ENCODE assay signal across 15 cellular contexts in genomic region chr13:114161028-114161556, GRCh38. TPM values are rescaled to one million over a fixed set of nuclear protein-coding genes. Genes with fewer than 3 reads are reported as not detected.
DNase-seq lines count a peak whose midpoint lies in the region; ATAC-seq, FAIRE-seq and TF ChIP-seq lines count a peak whose summit lies in the region.
"Had no signal": no experiment of that assay in that cellular context is flagged by ENCODE, and none has a peak within 500 bp of the region (broad histone marks: within the 10 kb centered on the region; RNA-seq: fewer than 3 reads in every experiment).

No MANE protein-coding gene starts in this region.

- H3K27ac ChIP-seq in right cardiac atrium (ENCODE audit: low read length) (no peak overlapping the region), PC-3 (ENCODE audit: low read length) (peak overlapping the region; percentile 50), kidney (ENCODE audit: low read depth in 2 of 2, low read length in 2 of 2) (no peak overlapping the region), testis (peak overlapping the region in 1 of 2 donors; percentile 34)
- H3K27ac ChIP-seq: cardiac muscle cell had no signal

- no TSS peak for BruUV-seq in PC-3 (replicated peaks; lab: Mats Ljungman, UMichigan)

- DNase-seq in cardiac septum (ENCODE audit: low spot score) (peak; percentile 55), right cardiac atrium (no peak), PC-3 (peak; percentile 60), kidney (peak; percentile 70), testis (peak; percentile 61), H4 (ENCODE audit: low spot score) (no peak)
- DNase-seq: activated CD4-positive, CD25-positive, alpha-beta regulatory T cell; activated CD8-positive, alpha-beta memory T cell treated with anti-CD3 and anti-CD28 coated beads, Interleukin-2, amount 50 U/mL, for 48 hours; mesenchymal stem cell; NCI-H510A; SHP77 treated with DMSO at 0.1 percent for 48 hours had no signal

- intact Hi-C loops in cardiac septum (cut with DNase I) (no loop called here), right cardiac atrium (cut with DNase I) (no loop called here), PC-3 (cut with micrococcal nuclease) (no loop called here), kidney (cut with DNase I) (no loop called here), testis (cut with DNase I; ENCODE audit: low total_unique reads) (no loop called here)

- no peaks in the 10 kb centered on the region for H3F3A ChIP-seq in PC-3 (ENCODE audit: low read length, unreplicated experiment)

- peaks cover 4% of the 10 kb centered on the region for H3K4me1 ChIP-seq in right cardiac atrium (ENCODE audit: control insufficient read depth, insufficient read depth, low read length)
- peaks cover 16% of the 10 kb centered on the region for H3K4me1 ChIP-seq in PC-3 (ENCODE audit: insufficient read depth, low read length)
- peaks cover 0 to 8% of the 10 kb centered on the region in 2 donors for H3K4me1 ChIP-seq in kidney (ENCODE audit: control insufficient read depth in 1 of 2, insufficient read depth in 1 of 2, low read depth in 1 of 2, low read length in 2 of 2)
- peaks cover 6% of the 10 kb centered on the region for H3K4me1 ChIP-seq in testis
- H3K4me1 ChIP-seq: adrenal gland had no signal

- 93% methylated on average over 47 of the region's 47 CpGs for WGBS in right cardiac atrium
- 72 to 84% methylated on average over 20 to 47 of the region's 47 CpGs for WGBS in testis, 2 donors

- H3K36me3 ChIP-seq in PC-3 (ENCODE audit: low read depth, low read length), result no peaks in the 10 kb centered on the region
- no peaks in the 10 kb centered on the region for H3K36me3 ChIP-seq in kidney (ENCODE audit: control insufficient read depth in 1 of 2, insufficient read depth in 2 of 2, low read length in 2 of 2)
- H3K36me3 ChIP-seq in testis (ENCODE audit: low read depth, missing control alignments), result no peaks in the 10 kb centered on the region
- H3K36me3 ChIP-seq: adrenal gland, cardiac muscle cell had no signal

- H3K9me3 ChIP-seq in right cardiac atrium (ENCODE audit: control insufficient read depth, low read length) (no peaks in the 10 kb centered on the region), PC-3 (ENCODE audit: low read length) (no peaks in the 10 kb centered on the region), kidney (ENCODE audit: control insufficient read depth in 1 of 2, low read length in 2 of 2) (no peaks in the 10 kb centered on the region), testis (no peaks in the 10 kb centered on the region)
- H3K9me3 ChIP-seq: adrenal gland had no signal

- POLR2A ChIA-PET in PC-3 (lab: Charles Lee; ENCODE audit: unreplicated experiment), result no interaction called here

- CTCF ChIA-PET in PC-3 (lab: Charles Lee), result no interaction called here

- no peaks in the 10 kb centered on the region for H3K9me2 ChIP-seq in PC-3 (replicated peaks; ENCODE audit: low read length)

- FAIRE-seq in kidney (lab: Jason Lieb, UNC), result no peak
- FAIRE-seq: keratinocyte had no signal

- no peak for TF ChIP-seq POLR2A in testis (IDR thresholded peaks at IDR 0.05)

- H3K9ac ChIP-seq in PC-3 (ENCODE audit: low read length), result peak overlapping the region; percentile 17; the same call in 1 of the 2 replicates
- no peak overlapping the region for H3K9ac ChIP-seq in kidney (ENCODE audit: low read length in 2 of 2)

- ATAC-seq in right cardiac atrium (no peak), PC-3 (no peak), HG03342 (IDR thresholded peaks at IDR 0.05; ENCODE audit: unreplicated experiment) (no peak)

- TF ChIP-seq CTCF in PC-3 (conservative IDR thresholded peaks at IDR 0.05; ENCODE audit: low read depth, low read length) (no peak), kidney (IDR thresholded peaks at IDR 0.05; ENCODE audit: borderline replicate concordance, extremely low read depth, insufficient read depth) (no peak), testis (IDR thresholded peaks at IDR 0.05) (no peak)

- no peaks in the 10 kb centered on the region for H3K79me2 ChIP-seq in PC-3 (ENCODE audit: low read length)

- H3K27me3 ChIP-seq in right cardiac atrium (ENCODE audit: control insufficient read depth, insufficient read depth) (no peaks in the 10 kb centered on the region), PC-3 (ENCODE audit: low read length) (no peaks in the 10 kb centered on the region), testis (no peaks in the 10 kb centered on the region)
- H3K27me3 ChIP-seq: cardiac muscle cell had no signal

- no peak overlapping the region for H3K4me2 ChIP-seq in PC-3 (ENCODE audit: low read length)

- no peaks in the 10 kb centered on the region for H4K20me1 ChIP-seq in PC-3 (ENCODE audit: low read length)

- no peak overlapping the region for H2AFZ ChIP-seq in PC-3 (ENCODE audit: low read length)

- H3K4me3 ChIP-seq in right cardiac atrium (ENCODE audit: low read length), result no peak overlapping the region
- H3K4me3 ChIP-seq in PC-3 (ENCODE audit: low read length), result no peak overlapping the region
- H3K4me3 ChIP-seq in kidney (ENCODE audit: low read length in 2 of 2), result no peak overlapping the region
- peak overlapping the region; percentile 47 to 54 for H3K4me3 ChIP-seq in testis
- H3K4me3 ChIP-seq: adrenal gland, cardiac muscle cell had no signal

RNA-seq across cellular contexts. Expression of gene CFAP97D2, which starts 18.0 kb away (rescaled TPM):
- total RNA-seq in cardiac septum (not detected), right cardiac atrium (not detected), PC-3 (2014; rRNA removed) (not detected in 2 replicates), kidney (not detected), testis (1 to 10 TPM; 1.5 to 2.3 TPM)
- polyA plus RNA-seq in right cardiac atrium (not detected), kidney (ENCODE audit: insufficient read depth, low read depth, low replicate concordance) (not detected), testis (ENCODE audit: insufficient read depth, low read depth, low replicate concordance) (2.7 TPM)
- total RNA-seq in H4 (2014; rRNA removed; shearing (Covaris generic)), result not detected in 2 replicates
- total RNA-seq: adrenal gland, cardiac muscle cell had no signal
- polyA plus RNA-seq: adrenal gland, cardiac muscle cell, keratinocyte had no signal

RNA-seq across cellular contexts. Expression of gene RASA3, which starts 28.7 kb away (rescaled TPM):
- total RNA-seq in cardiac septum (9.7 TPM), right cardiac atrium (10 to 100 TPM in 3 of 4 donors, 1 to 10 TPM in 1; 9.4 to 15.5 (median 11.8) TPM), PC-3 (2014; rRNA removed) (9.1 and 9.4 TPM in 2 replicates), kidney (28.8 TPM), testis (10 to 100 TPM; 16.4 to 21.6 TPM)
- polyA plus RNA-seq in right cardiac atrium (7.4 TPM), kidney (ENCODE audit: insufficient read depth, low read depth, low replicate concordance) (4.2 TPM), testis (ENCODE audit: insufficient read depth, low read depth, low replicate concordance) (13.2 TPM)
- total RNA-seq in H4 (2014; rRNA removed; shearing (Covaris generic)), result 6.3 and 7.1 TPM in 2 replicates

Comparison
In these comparisons a context has a peak if more than half of its experiments do, and no peak if none do; other contexts are left out.
1. DNase-seq: peak in cardiac septum (single experiment), PC-3 (single experiment), kidney (single experiment) and testis (single experiment); none in right cardiac atrium (0 of 3) and H4 (single experiment).
2. H3K4me3 ChIP-seq: peak in testis (2 of 2); none in right cardiac atrium (single experiment), PC-3 (single experiment) and kidney (0 of 2).